In genomic region chr7:64854969-64855368, GRCh38 we compare ENCODE assay signal across 29 cellular contexts.
"Had no signal": no experiment of that assay in that cellular context is flagged by ENCODE, and none has a peak within 500 bp of the region (broad histone marks: within the 10 kb centered on the region; RNA-seq: fewer than 3 reads in every experiment).

No MANE protein-coding gene starts in this region.

- FAIRE-seq: colon, endometrium, endothelial cell of umbilical vein, frontal cortex had no signal

- H3K4me1 Mint-ChIP-seq: endodermal cell had no signal

- H3K27ac ChIP-seq: colonic mucosa, coronary artery, dorsolateral prefrontal cortex, epithelial cell of prostate, esophagus muscularis mucosa, esophagus squamous epithelium, foreskin keratinocyte, gastrocnemius medialis, gastroesophageal sphincter, heart left ventricle, heart right ventricle had no signal

- H3K4me3 Mint-ChIP-seq: dendritic cell treated with granulocyte-macrophage colony-stimulating factor and Interleukin-4, amounts not matched to agents 40 ng/mL and 50 ng/mL, for 4 days; effector memory CD8-positive, alpha-beta T cell; endodermal cell had no signal

- H3K4me3 ChIP-seq: colonic mucosa, coronary artery, dorsolateral prefrontal cortex, esophagus muscularis mucosa, esophagus squamous epithelium, gastrocnemius medialis, gastroesophageal sphincter, heart left ventricle, heart right ventricle had no signal

- H3K27me3 Mint-ChIP-seq: dendritic cell treated with granulocyte-macrophage colony-stimulating factor and Interleukin-4, amounts not matched to agents 40 ng/mL and 50 ng/mL, for 4 days had no signal

- H3K27ac Mint-ChIP-seq: dendritic cell treated with granulocyte-macrophage colony-stimulating factor and Interleukin-4, amounts not matched to agents 40 ng/mL and 50 ng/mL, for 4 days; effector memory CD8-positive, alpha-beta T cell; endodermal cell had no signal

- H3K27me3 ChIP-seq: colonic mucosa, dorsolateral prefrontal cortex, esophagus muscularis mucosa, esophagus squamous epithelium, foreskin keratinocyte, gastrocnemius medialis, gastroesophageal sphincter, heart left ventricle, heart right ventricle had no signal

- H3K4me1 ChIP-seq: colonic mucosa, esophagus muscularis mucosa, foreskin keratinocyte, heart left ventricle had no signal

- DNase-seq: colonic mucosa; cortex of kidney; dermis blood vessel endothelial cell; dorsolateral prefrontal cortex; effector CD4-positive, alpha-beta T cell; effector CD8-positive, alpha-beta T cell; effector memory CD4-positive, alpha-beta T cell; effector memory CD8-positive, alpha-beta T cell; endodermal cell; erythroblast; esophagus squamous epithelium; foreskin fibroblast; foreskin keratinocyte; foreskin melanocyte; gastrocnemius medialis; glutamatergic neuron; head of caudate nucleus; heart left ventricle; heart right ventricle had no signal

- H3K9me3 ChIP-seq: colonic mucosa, esophagus muscularis mucosa, esophagus squamous epithelium, gastrocnemius medialis, gastroesophageal sphincter, heart left ventricle, heart right ventricle had no signal

- H3K9me3 Mint-ChIP-seq: endodermal cell had no signal

- ATAC-seq: effector memory CD8-positive, alpha-beta T cell; esophagus mucosa; foreskin keratinocyte; gastrocnemius medialis; gastroesophageal sphincter; heart left ventricle; heart right ventricle had no signal

- H3K36me3 ChIP-seq: colonic mucosa, esophagus muscularis mucosa, esophagus squamous epithelium, gastrocnemius medialis, gastroesophageal sphincter, heart left ventricle, heart right ventricle had no signal
